In genomic region chr15:29924750-29925149, GRCh38 we compare ENCODE assay signal across 1 cellular context.
A peak's percentile ranks its signal among the peaks of the same experiment; 100 is the strongest.
TF ChIP-seq lines count a peak whose summit lies in the region.

No MANE protein-coding gene starts in this region.

TF ChIP-seq in A549, 52 proteins besides CTCF, POLR2A, EP300 and RAD21 (continued from another document):
- TF ChIP-seq KDM1A (IDR thresholded peaks at IDR 0.05; ENCODE audit: low read depth) (no peak), JUN (IDR thresholded peaks at IDR 0.05) (0 out of 5 replicates have a peak, but pooled peaks of 1 of the 2 experiments have one; percentile 31), RNF2 (IDR thresholded peaks at IDR 0.05; ENCODE audit: borderline replicate concordance, low read depth) (no peak), MAX (IDR thresholded peaks at IDR 0.05) (peak; percentile 36; the same call in 1 of the 2 replicates), USF2 (IDR thresholded peaks at IDR 0.05) (no peak)
